1 cellular context compared by ENCODE assay signal in genomic region chr11:63491240-63491587, GRCh38.
TF ChIP-seq lines count a peak whose summit lies in the region.

No MANE protein-coding gene starts in this region.

TF ChIP-seq in WTC11, 78 proteins besides CTCF, POLR2A, EP300 and RAD21 (continued from another document):
- TF ChIP-seq ZNF281 (CRISPR knock-in tag; IDR thresholded peaks at IDR 0.05) (no peak), RORB (CRISPR knock-in tag; IDR thresholded peaks at IDR 0.05) (no peak), NFATC4 (CRISPR knock-in tag; IDR thresholded peaks at IDR 0.05) (no peak)
